Comparison of ENCODE assay signal across 12 cellular contexts in genomic region chr5:16888694-16889124, GRCh38. TPM values are rescaled to one million over a fixed set of nuclear protein-coding genes. Genes with fewer than 3 reads are reported as not detected.
DNase-seq lines count a peak whose midpoint lies in the region; ATAC-seq and TF ChIP-seq lines count a peak whose summit lies in the region.
"Had no signal": no experiment of that assay in that cellular context is flagged by ENCODE, and none has a peak within 500 bp of the region (broad histone marks: within the 10 kb centered on the region; RNA-seq: fewer than 3 reads in every experiment).

No MANE protein-coding gene starts in this region.

- TF ChIP-seq CTCF in PC-9 (conservative IDR thresholded peaks at IDR 0.05) (no peak), epithelial cell of esophagus (IDR thresholded peaks at IDR 0.05; ENCODE audit: insufficient read depth, low read depth, low read length, missing control alignments) (no peak)

- POLR2A ChIA-PET in PC-9 (lab: Charles Lee; ENCODE audit: unreplicated experiment) = interaction anchor here (0.6 kb wide), 1 partner anchor 47 kb away, joined by 9 read pairs; the partner anchor contains the start of gene MYO10

- peaks cover 66% of the 10 kb centered on the region for H3K4me1 ChIP-seq in PC-9 (replicated peaks; ENCODE audit: insufficient read depth)
- peaks cover 57% of the 10 kb centered on the region for H3K4me1 ChIP-seq in skeletal muscle satellite cell (ENCODE audit: control insufficient read depth, insufficient read depth, low read length)

- H3K4me1 Mint-ChIP-seq in activated T-cell treated with anti-CD3 and anti-CD28 coated beads, Interleukin-2, amount 50 U/mL, for 24 hours (ENCODE audit: low read depth) = no peaks in the 10 kb centered on the region

- DNase-seq in ELR (ENCODE audit: low read depth) (peak; percentile 85), PC-9 (peak in 1 of 2 experiments; percentile 63), epithelial cell of esophagus (ENCODE audit: low read depth) (peak; percentile 80)
- no peak for DNase-seq in activated T-cell treated with anti-CD3 and anti-CD28 coated beads, Interleukin-2, amount 50 U/mL, for 24 hours
- DNase-seq: DND-41; NCI-H1436; stimulated activated CD4-positive, alpha-beta T cell treated with anti-CD3 and anti-CD28 coated beads, Interleukin-15, amount 100 ng/mL, for 24 hours had no signal

- peaks cover 15% of the 10 kb centered on the region for H3K27me3 Mint-ChIP-seq in activated T-cell treated with anti-CD3 and anti-CD28 coated beads, Interleukin-2, amount 50 U/mL, for 24 hours

- H3K9ac ChIP-seq in skeletal muscle satellite cell (ENCODE audit: low read depth, low read length) = peak overlapping the region; percentile 72

- no peaks in the 10 kb centered on the region for H3K36me3 ChIP-seq in PC-9 (ENCODE audit: low read depth)
- H3K36me3 ChIP-seq in skeletal muscle satellite cell (ENCODE audit: insufficient read depth, low read length) = peaks cover 2% of the 10 kb centered on the region

- BruUV-seq in PC-9 (replicated peaks; lab: Mats Ljungman, UMichigan) = no TSS peak

- peak overlapping the region; percentile 71; the same call in 1 of the 2 replicates for H3K4me2 ChIP-seq in PC-9
- H3K4me2 ChIP-seq in skeletal muscle satellite cell (ENCODE audit: low read length) = no peak overlapping the region

- H3K79me2 ChIP-seq in PC-9 (ENCODE audit: low read depth) = peaks cover 88% of the 10 kb centered on the region

- no peaks in the 10 kb centered on the region for H3K9me2 ChIP-seq in PC-9 (ENCODE audit: insufficient read depth)

- no peaks in the 10 kb centered on the region for H3K9me3 Mint-ChIP-seq in activated T-cell treated with anti-CD3 and anti-CD28 coated beads, Interleukin-2, amount 50 U/mL, for 24 hours

- no peak for TF ChIP-seq POLR2A in GM18505 (IDR thresholded peaks at IDR 0.05; ENCODE audit: borderline replicate concordance, extremely low read depth, insufficient read depth, insufficient read length)

- no peaks in the 10 kb centered on the region for H3K36me3 Mint-ChIP-seq in activated T-cell treated with anti-CD3 and anti-CD28 coated beads, Interleukin-2, amount 50 U/mL, for 24 hours (ENCODE audit: low read depth)

- intact Hi-C loops in PC-9 (cut with micrococcal nuclease; ENCODE audit: unreplicated experiment) = loop anchor here (1.0 kb wide), 1 partner anchor 73 kb away; no protein-coding TSS in a partner anchor

- ATAC-seq in GM18505 (IDR thresholded peaks at IDR 0.05; ENCODE audit: unreplicated experiment) (no peak), GM21717 (IDR thresholded peaks at IDR 0.05; ENCODE audit: unreplicated experiment) (no peak), HG02970 (IDR thresholded peaks at IDR 0.05; ENCODE audit: low FRiP score, unreplicated experiment) (no peak)

- CTCF ChIA-PET in PC-9 (lab: Charles Lee) = interaction anchor here (2.8 kb wide), 1 partner anchor 302 kb away, joined by 9 read pairs; no protein-coding TSS in a partner anchor

- H2AFZ ChIP-seq in PC-9 = no peak overlapping the region

- H3K4me3 ChIP-seq in PC-9 (no peak overlapping the region), epithelial cell of esophagus (ENCODE audit: low read length) (no peak overlapping the region), skeletal muscle satellite cell (ENCODE audit: low read length) (no peak overlapping the region)

- H3K27ac ChIP-seq in PC-9 = peak overlapping the region; percentile 72

- no peak overlapping the region for H3K27ac Mint-ChIP-seq in activated T-cell treated with anti-CD3 and anti-CD28 coated beads, Interleukin-2, amount 50 U/mL, for 24 hours

- no peaks in the 10 kb centered on the region for H3K27me3 ChIP-seq in PC-9 (ENCODE audit: insufficient read depth, low read depth)
- no peaks in the 10 kb centered on the region for H3K27me3 ChIP-seq in skeletal muscle satellite cell (ENCODE audit: control insufficient read depth, insufficient read depth, low read length)

- peaks cover 3% of the 10 kb centered on the region; the same call in 1 of the 2 replicates for H4K20me1 ChIP-seq in PC-9 (ENCODE audit: insufficient read depth)

- H3K9me3 ChIP-seq in PC-9 (ENCODE audit: insufficient read depth, low read depth) (no peaks in the 10 kb centered on the region), skeletal muscle satellite cell (replicated peaks; ENCODE audit: low read length) (no peaks in the 10 kb centered on the region)

- no peak overlapping the region for H3K4me3 Mint-ChIP-seq in activated T-cell treated with anti-CD3 and anti-CD28 coated beads, Interleukin-2, amount 50 U/mL, for 24 hours
- H3K4me3 Mint-ChIP-seq: neural crest cell had no signal

- peaks cover 47% of the 10 kb centered on the region for H3F3A ChIP-seq in PC-9 (ENCODE audit: insufficient read depth, low read depth)

RNA-seq across cellular contexts. Expression of gene MYO10, which starts 47.4 kb away (rescaled TPM):
- total RNA-seq in PC-9 (2021) = 92.8 and 116 TPM in 2 replicates
- total RNA-seq in skeletal muscle satellite cell (2012; rRNA removed) = 6.8 and 9.4 TPM in 2 replicates
